Comparison of ENCODE assay signal across 5 cellular contexts in genomic region chr11:116548286-116548685, GRCh38.
"Had no signal": no experiment of that assay in that cellular context is flagged by ENCODE, and none has a peak within 500 bp of the region (broad histone marks: within the 10 kb centered on the region; RNA-seq: fewer than 3 reads in every experiment).

No MANE protein-coding gene starts in this region.

- H3K4me2 ChIP-seq: GM23338 had no signal

- DNase-seq: HFFc6, IMR-90 had no signal

- H3K4me3 ChIP-seq: GM23338, HAP-1, K562 had no signal

- H3K9me3 ChIP-seq: HAP-1 had no signal

- H3K27ac Mint-ChIP-seq: GM23338, HFFc6 had no signal

- H2AFZ ChIP-seq: GM23338 had no signal

- H3K4me1 ChIP-seq: HAP-1 had no signal

- H3K4me3 Mint-ChIP-seq: GM23338, HFFc6 had no signal

- H3K36me3 ChIP-seq: HAP-1 had no signal
